In the genomic region with DNA sequence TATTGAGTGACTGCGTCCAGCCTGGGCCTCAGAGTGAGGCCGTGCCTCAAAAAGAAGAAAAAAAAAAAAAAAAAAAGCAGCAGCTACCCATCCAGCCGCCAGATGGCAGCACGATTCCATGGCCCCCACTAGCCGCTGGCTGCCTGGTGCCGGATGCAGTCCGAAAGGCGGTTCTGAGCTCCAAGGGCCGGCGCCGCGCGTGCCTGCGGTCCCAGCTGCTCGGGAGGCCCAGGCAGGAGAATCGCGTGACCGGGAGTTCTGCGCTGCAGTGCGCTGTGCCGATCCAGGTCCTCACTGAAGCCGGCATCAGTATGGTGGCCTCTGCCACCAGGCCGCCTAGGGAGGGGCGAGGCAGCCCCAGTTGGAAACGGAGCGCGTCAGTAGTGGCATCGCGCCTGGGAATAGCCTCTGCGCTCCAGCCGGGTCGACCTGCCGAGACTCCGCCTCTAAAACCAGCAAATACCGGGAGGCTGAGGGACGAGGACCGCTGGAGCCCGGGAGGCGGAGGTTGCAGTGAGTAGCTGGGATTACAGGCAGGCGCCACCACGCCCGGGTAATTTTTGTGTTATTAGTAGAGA, we compare ENCODE assay signal across 8 cellular contexts. TPM values are rescaled to one million over a fixed set of nuclear protein-coding genes. Genes with fewer than 3 reads are reported as not detected.
DNase-seq lines count a peak whose midpoint lies in the region; ATAC-seq and TF ChIP-seq lines count a peak whose summit lies in the region.

No MANE protein-coding gene starts in this region.

- ATAC-seq in HG02885 (IDR thresholded peaks at IDR 0.05; ENCODE audit: poor library complexity, unreplicated experiment), result no peak

- no peaks in the 10 kb centered on the region for H3K36me3 ChIP-seq in kidney epithelial cell (ENCODE audit: control insufficient read depth, insufficient read depth, low read length)

- no peaks in the 10 kb centered on the region for H3K27me3 ChIP-seq in kidney epithelial cell (ENCODE audit: control insufficient read depth, insufficient read depth, low read length)

- TF ChIP-seq CTCF in kidney epithelial cell (IDR thresholded peaks at IDR 0.05; ENCODE audit: insufficient read depth, low read length, poor library complexity, severe bottlenecking), result peak; percentile 89

- DNase-seq in NK-92 treated with Interleukin-12 subunit alpha and Interleukin-12 subunit beta, amount 100 ng/mL, for 24 hours (lab: John Stamatoyannopoulos, UW), result peak; percentile 41
- DNase-seq in NK-92 (lab: John Stamatoyannopoulos, UW; ENCODE audit: unreplicated experiment), result no peak
- peak; percentile 91 for DNase-seq in NCI-H2227 (lab: John Stamatoyannopoulos, UW; ENCODE audit: unreplicated experiment)
- peak; percentile 78 for DNase-seq in activated CD4-positive, CD25-positive, alpha-beta regulatory T cell treated with anti-CD3 and anti-CD28 coated beads, Interleukin-2, amount 50 U/mL, for 72 hours
- peak; percentile 88 for DNase-seq in cerebellum (ENCODE audit: low spot score)
- no peak for DNase-seq in kidney epithelial cell (ENCODE audit: low read depth)
- DNase-seq in stimulated activated CD4-positive, alpha-beta T cell treated with anti-CD3 and anti-CD28 coated beads, Interleukin-15, amount 100 ng/mL, for 24 hours, result peak; percentile 80

- peak overlapping the region; percentile 34 for H3K4me3 ChIP-seq in kidney epithelial cell (ENCODE audit: low read depth, low read length)

RNA-seq across cellular contexts. Expression of a gene that starts 19.3 kb away (rescaled TPM):
- 3.2 TPM for total RNA-seq in cerebellum
- 33.6 and 39.9 TPM in 2 replicates for total RNA-seq in kidney epithelial cell

RNA-seq across cellular contexts. Expression of a gene that starts 24.3 kb away (rescaled TPM):
- 31.8 TPM for total RNA-seq in cerebellum
- total RNA-seq in kidney epithelial cell, result 23.5 TPM in 2 replicates

Comparison
In these comparisons a context has a peak if more than half of its experiments do, and no peak if none do; other contexts are left out.
1. DNase-seq: peak in NK-92 treated with Interleukin-12 subunit alpha and Interleukin-12 subunit beta, amount 100 ng/mL, for 24 hours (single experiment), NCI-H2227 (single experiment), activated CD4-positive, CD25-positive, alpha-beta regulatory T cell treated with anti-CD3 and anti-CD28 coated beads, Interleukin-2, amount 50 U/mL, for 72 hours (single experiment), cerebellum (single experiment) and stimulated activated CD4-positive, alpha-beta T cell treated with anti-CD3 and anti-CD28 coated beads, Interleukin-15, amount 100 ng/mL, for 24 hours (single experiment); none in NK-92 (single experiment) and kidney epithelial cell (single experiment).